ENCODE assay signal across 2 cellular contexts in the genomic region with DNA sequence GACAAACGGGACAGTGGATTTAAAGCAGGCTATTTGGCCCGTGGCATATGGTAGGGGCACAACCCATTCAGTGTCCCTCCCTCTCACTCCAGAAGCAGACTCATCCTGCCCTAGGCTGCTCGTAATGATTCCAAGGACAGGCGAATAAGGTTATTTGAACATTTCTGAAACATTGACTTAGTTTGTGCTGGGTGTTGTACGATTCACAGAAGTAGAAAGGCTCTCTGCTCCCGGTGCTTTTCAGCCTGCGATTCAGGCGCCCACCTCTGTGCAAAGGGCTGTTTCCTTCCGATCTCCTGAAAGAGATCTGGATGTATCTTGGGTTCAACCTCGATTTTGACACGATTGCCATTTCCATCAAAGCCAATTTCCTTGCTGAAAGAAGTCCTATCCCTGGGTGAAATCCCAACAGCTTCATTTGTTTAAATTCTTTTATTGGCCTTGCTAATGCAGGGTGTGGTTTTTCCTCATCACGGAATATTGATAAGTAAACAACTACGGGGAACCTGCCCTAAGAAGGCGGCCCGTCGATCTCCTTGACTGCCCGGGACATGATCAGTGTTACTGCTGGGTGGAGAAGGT.
TF ChIP-seq lines count a peak whose summit lies in the region.

No MANE protein-coding gene starts in this region.

TF ChIP-seq in A549, 52 proteins besides CTCF, POLR2A, EP300 and RAD21 (continued from another document):
- TF ChIP-seq, protein P1, sequence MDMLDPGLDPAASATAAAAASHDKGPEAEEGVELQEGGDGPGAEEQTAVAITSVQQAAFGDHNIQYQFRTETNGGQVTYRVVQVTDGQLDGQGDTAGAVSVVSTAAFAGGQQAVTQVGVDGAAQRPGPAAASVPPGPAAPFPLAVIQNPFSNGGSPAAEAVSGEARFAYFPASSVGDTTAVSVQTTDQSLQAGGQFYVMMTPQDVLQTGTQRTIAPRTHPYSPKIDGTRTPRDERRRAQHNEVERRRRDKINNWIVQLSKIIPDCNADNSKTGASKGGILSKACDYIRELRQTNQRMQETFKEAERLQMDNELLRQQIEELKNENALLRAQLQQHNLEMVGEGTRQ (IDR thresholded peaks at IDR 0.05) = no peak
TF ChIP-seq in A549: peak in this region for 1.

TF ChIP-seq in GM23338, 12 proteins besides CTCF, POLR2A, EP300 and RAD21 (continued from another document):
- TF ChIP-seq, protein P2, sequence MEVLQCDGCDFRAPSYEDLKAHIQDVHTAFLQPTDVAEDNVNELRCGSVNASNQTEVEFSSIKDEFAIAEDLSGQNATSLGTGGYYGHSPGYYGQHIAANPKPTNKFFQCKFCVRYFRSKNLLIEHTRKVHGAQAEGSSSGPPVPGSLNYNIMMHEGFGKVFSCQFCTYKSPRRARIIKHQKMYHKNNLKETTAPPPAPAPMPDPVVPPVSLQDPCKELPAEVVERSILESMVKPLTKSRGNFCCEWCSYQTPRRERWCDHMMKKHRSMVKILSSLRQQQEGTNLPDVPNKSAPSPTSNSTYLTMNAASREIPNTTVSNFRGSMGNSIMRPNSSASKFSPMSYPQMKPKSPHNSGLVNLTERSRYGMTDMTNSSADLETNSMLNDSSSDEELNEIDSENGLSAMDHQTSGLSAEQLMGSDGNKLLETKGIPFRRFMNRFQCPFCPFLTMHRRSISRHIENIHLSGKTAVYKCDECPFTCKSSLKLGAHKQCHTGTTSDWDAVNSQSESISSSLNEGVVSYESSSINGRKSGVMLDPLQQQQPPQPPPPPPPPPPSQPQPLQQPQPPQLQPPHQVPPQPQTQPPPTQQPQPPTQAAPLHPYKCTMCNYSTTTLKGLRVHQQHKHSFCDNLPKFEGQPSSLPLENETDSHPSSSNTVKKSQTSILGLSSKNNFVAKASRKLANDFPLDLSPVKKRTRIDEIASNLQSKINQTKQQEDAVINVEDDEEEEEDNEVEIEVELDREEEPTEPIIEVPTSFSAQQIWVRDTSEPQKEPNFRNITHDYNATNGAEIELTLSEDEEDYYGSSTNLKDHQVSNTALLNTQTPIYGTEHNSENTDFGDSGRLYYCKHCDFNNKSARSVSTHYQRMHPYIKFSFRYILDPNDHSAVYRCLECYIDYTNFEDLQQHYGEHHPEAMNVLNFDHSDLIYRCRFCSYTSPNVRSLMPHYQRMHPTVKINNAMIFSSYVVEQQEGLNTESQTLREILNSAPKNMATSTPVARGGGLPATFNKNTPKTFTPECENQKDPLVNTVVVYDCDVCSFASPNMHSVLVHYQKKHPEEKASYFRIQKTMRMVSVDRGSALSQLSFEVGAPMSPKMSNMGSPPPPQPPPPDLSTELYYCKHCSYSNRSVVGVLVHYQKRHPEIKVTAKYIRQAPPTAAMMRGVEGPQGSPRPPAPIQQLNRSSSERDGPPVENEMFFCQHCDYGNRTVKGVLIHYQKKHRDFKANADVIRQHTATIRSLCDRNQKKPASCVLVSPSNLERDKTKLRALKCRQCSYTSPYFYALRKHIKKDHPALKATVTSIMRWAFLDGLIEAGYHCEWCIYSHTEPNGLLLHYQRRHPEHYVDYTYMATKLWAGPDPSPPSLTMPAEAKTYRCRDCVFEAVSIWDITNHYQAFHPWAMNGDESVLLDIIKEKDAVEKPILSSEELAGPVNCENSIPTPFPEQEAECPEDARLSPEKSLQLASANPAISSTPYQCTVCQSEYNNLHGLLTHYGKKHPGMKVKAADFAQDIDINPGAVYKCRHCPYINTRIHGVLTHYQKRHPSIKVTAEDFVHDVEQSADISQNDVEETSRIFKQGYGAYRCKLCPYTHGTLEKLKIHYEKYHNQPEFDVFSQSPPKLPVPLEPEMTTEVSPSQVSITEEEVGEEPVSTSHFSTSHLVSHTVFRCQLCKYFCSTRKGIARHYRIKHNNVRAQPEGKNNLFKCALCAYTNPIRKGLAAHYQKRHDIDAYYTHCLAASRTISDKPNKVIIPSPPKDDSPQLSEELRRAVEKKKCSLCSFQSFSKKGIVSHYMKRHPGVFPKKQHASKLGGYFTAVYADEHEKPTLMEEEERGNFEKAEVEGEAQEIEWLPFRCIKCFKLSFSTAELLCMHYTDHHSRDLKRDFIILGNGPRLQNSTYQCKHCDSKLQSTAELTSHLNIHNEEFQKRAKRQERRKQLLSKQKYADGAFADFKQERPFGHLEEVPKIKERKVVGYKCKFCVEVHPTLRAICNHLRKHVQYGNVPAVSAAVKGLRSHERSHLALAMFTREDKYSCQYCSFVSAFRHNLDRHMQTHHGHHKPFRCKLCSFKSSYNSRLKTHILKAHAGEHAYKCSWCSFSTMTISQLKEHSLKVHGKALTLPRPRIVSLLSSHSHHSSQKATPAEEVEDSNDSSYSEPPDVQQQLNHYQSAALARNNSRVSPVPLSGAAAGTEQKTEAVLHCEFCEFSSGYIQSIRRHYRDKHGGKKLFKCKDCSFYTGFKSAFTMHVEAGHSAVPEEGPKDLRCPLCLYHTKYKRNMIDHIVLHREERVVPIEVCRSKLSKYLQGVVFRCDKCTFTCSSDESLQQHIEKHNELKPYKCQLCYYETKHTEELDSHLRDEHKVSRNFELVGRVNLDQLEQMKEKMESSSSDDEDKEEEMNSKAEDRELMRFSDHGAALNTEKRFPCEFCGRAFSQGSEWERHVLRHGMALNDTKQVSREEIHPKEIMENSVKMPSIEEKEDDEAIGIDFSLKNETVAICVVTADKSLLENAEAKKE (CRISPR knock-in tag; IDR thresholded peaks at IDR 0.05) = no peak
- no peak for TF ChIP-seq NANOG (IDR thresholded peaks at IDR 0.05; ENCODE audit: borderline replicate concordance)
- TF ChIP-seq ZNF114 (CRISPR knock-in tag; IDR thresholded peaks at IDR 0.05) = no peak
- TF ChIP-seq, protein P3, sequence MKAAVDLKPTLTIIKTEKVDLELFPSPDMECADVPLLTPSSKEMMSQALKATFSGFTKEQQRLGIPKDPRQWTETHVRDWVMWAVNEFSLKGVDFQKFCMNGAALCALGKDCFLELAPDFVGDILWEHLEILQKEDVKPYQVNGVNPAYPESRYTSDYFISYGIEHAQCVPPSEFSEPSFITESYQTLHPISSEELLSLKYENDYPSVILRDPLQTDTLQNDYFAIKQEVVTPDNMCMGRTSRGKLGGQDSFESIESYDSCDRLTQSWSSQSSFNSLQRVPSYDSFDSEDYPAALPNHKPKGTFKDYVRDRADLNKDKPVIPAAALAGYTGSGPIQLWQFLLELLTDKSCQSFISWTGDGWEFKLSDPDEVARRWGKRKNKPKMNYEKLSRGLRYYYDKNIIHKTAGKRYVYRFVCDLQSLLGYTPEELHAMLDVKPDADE (IDR thresholded peaks at IDR 0.05) = no peak
- TF ChIP-seq ZNF331 (CRISPR knock-in tag; IDR thresholded peaks at IDR 0.05; ENCODE audit: low read depth) = no peak
- no peak for TF ChIP-seq EZH2 (IDR thresholded peaks at IDR 0.05; ENCODE audit: low read depth, unreplicated experiment)
- TF ChIP-seq POLR2AphosphoS5 (IDR thresholded peaks at IDR 0.05; ENCODE audit: low read depth) = no peak
- TF ChIP-seq STAT1 (IDR thresholded peaks at IDR 0.05; ENCODE audit: unreplicated experiment) = no peak
- TF ChIP-seq, protein P4, sequence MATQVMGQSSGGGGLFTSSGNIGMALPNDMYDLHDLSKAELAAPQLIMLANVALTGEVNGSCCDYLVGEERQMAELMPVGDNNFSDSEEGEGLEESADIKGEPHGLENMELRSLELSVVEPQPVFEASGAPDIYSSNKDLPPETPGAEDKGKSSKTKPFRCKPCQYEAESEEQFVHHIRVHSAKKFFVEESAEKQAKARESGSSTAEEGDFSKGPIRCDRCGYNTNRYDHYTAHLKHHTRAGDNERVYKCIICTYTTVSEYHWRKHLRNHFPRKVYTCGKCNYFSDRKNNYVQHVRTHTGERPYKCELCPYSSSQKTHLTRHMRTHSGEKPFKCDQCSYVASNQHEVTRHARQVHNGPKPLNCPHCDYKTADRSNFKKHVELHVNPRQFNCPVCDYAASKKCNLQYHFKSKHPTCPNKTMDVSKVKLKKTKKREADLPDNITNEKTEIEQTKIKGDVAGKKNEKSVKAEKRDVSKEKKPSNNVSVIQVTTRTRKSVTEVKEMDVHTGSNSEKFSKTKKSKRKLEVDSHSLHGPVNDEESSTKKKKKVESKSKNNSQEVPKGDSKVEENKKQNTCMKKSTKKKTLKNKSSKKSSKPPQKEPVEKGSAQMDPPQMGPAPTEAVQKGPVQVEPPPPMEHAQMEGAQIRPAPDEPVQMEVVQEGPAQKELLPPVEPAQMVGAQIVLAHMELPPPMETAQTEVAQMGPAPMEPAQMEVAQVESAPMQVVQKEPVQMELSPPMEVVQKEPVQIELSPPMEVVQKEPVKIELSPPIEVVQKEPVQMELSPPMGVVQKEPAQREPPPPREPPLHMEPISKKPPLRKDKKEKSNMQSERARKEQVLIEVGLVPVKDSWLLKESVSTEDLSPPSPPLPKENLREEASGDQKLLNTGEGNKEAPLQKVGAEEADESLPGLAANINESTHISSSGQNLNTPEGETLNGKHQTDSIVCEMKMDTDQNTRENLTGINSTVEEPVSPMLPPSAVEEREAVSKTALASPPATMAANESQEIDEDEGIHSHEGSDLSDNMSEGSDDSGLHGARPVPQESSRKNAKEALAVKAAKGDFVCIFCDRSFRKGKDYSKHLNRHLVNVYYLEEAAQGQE (IDR thresholded peaks at IDR 0.05; ENCODE audit: unreplicated experiment) = no peak
